ENCODE assay signal across 8 cellular contexts in genomic region chr2:219073413-219074129, GRCh38. TPM values are rescaled to one million over a fixed set of nuclear protein-coding genes. Genes with fewer than 3 reads are reported as not detected.
DNase-seq lines count a peak whose midpoint lies in the region; ATAC-seq, FAIRE-seq and TF ChIP-seq lines count a peak whose summit lies in the region.

No MANE protein-coding gene starts in this region.

- in situ Hi-C loops in astrocyte of the cerebellum (cut with HindIII; ENCODE audit: low sequenced_read_pairs) = no loop called here

- POLR2A ChIA-PET in BJ (lab: Charles Lee) = no interaction called here

- TF ChIP-seq POLR2A in GM12891 (IDR thresholded peaks at IDR 0.05; ENCODE audit: low read depth, low read length) = no peak

- DNase-seq in BJ (ENCODE audit: low read depth) (no peak), GM12891 (ENCODE audit: insufficient read length, low spot score) (peak; percentile 45), NCI-H226 (peak; percentile 41), astrocyte of the cerebellum (ENCODE audit: low read depth) (peak; percentile 29), kidney glomerular epithelial cell (lab: John Stamatoyannopoulos, UW) (peak; percentile 63)

- peak; percentile 65 for TF ChIP-seq CTCF in BJ (IDR thresholded peaks at IDR 0.05; ENCODE audit: insufficient read depth, low read depth, low read length)
- peak; percentile 67 for TF ChIP-seq CTCF in astrocyte of the cerebellum (IDR thresholded peaks at IDR 0.05; ENCODE audit: low read depth, low read length, missing control alignments)

- peaks cover 5% of the 10 kb centered on the region for H3K36me3 ChIP-seq in BJ (ENCODE audit: control insufficient read depth, insufficient read depth, low read length)

- H3K4me3 ChIP-seq in BJ (ENCODE audit: low read depth, low read length) (no peak overlapping the region), astrocyte of the cerebellum (ENCODE audit: low read depth, low read length) (no peak overlapping the region)

- ATAC-seq in HG03342 (IDR thresholded peaks at IDR 0.05; ENCODE audit: unreplicated experiment) (no peak), HG02852 (IDR thresholded peaks at IDR 0.05; ENCODE audit: unreplicated experiment) (no peak), HG03460 (IDR thresholded peaks at IDR 0.05; ENCODE audit: unreplicated experiment) (no peak)

- H3K27me3 ChIP-seq in BJ (ENCODE audit: control insufficient read depth, insufficient read depth, low read length) = no peaks in the 10 kb centered on the region

- FAIRE-seq in GM12891 (lab: Jason Lieb, UNC) = peak; percentile 81

- CTCF ChIA-PET in BJ (lab: Yijun Ruan, JAX) = interaction anchor here (0.7 to 11.1 kb wide), 25 partner anchors 11 to 291 kb away, joined by 3 to 156 read pairs (median 5); partner anchors contain the start of gene IHH

TF ChIP-seq in GM12891, 5 proteins besides CTCF, POLR2A, EP300 and RAD21:
- no peak for TF ChIP-seq PAX5 (IDR thresholded peaks at IDR 0.05; ENCODE audit: insufficient read depth, low read length, severe bottlenecking)
- no peak for TF ChIP-seq POLR2AphosphoS5 (IDR thresholded peaks at IDR 0.05; ENCODE audit: low read depth, low read length)
- no peak for TF ChIP-seq TAF1 (IDR thresholded peaks at IDR 0.05; ENCODE audit: low read depth, low read length)
- TF ChIP-seq SPI1 (IDR thresholded peaks at IDR 0.05; ENCODE audit: low read depth, low read length) = no peak
- TF ChIP-seq POU2F2 (IDR thresholded peaks at IDR 0.05; ENCODE audit: low read depth, low read length) = no peak

RNA-seq across cellular contexts. Expression of gene IHH, which starts 12.8 kb away (rescaled TPM):
- 0.05 TPM in 2 replicates for polyA plus RNA-seq in BJ (2011; rRNA removed)
- 0.19 TPM in 1 of 2 replicates, not detected in the other for polyA minus RNA-seq in BJ (2011; rRNA and poly(A)+ RNA removed)
- polyA plus RNA-seq in GM12891 (2012; ENCODE audit: low read depth, missing spikeins) = not detected

RNA-seq across cellular contexts. Expression of gene CFAP65, which starts 32.3 kb away (rescaled TPM):
- polyA plus RNA-seq in BJ (2011; rRNA removed) = not detected in 2 replicates
- polyA minus RNA-seq in BJ (2011; rRNA and poly(A)+ RNA removed) = not detected in 2 replicates
- polyA plus RNA-seq in GM12891 (2012; ENCODE audit: low read depth, missing spikeins) = not detected
